9 cellular contexts compared by ENCODE assay signal in the genomic region with DNA sequence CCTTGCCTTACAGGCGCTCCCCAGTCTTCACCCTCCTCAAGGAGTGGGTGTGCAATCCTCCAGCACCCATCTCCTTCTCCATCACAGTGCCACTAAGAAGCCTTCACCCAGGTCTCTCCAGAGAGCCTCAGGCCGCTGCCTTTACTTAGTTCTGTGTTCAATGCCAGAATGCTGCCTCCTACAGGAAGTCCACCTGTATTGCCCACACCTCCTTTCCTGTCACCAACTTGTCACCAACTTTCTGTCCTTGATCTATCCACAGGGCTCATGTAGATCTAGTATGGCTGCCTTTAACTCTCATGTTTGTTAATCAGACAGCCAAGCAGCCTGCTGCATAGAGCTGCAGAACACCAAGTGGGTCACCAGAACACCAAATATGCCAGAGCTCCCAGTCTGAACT. TPM values are rescaled to one million over a fixed set of nuclear protein-coding genes. Genes with fewer than 3 reads are reported as not detected.
A peak's percentile ranks its signal among the peaks of the same experiment; 100 is the strongest.
DNase-seq lines count a peak whose midpoint lies in the region; ATAC-seq and TF ChIP-seq lines count a peak whose summit lies in the region.
"Had no signal": no experiment of that assay in that cellular context is flagged by ENCODE, and none has a peak within 500 bp of the region (broad histone marks: within the 10 kb centered on the region; RNA-seq: fewer than 3 reads in every experiment).

No MANE protein-coding gene starts in this region.

- H3K9me3 Mint-ChIP-seq in activated naive CD4-positive, alpha-beta T cell treated with anti-CD3 and anti-CD28 coated beads for 36 hours = no peaks in the 10 kb centered on the region
- H3K9me3 Mint-ChIP-seq in stimulated activated naive CD8-positive, alpha-beta T cell treated with anti-CD3 and anti-CD28 coated beads, Interleukin-15, Interleukin-2, amounts not matched to agents 100 ng/mL and 50 ng/mL, for 24 hours = no peaks in the 10 kb centered on the region
- H3K9me3 Mint-ChIP-seq: nephron had no signal

- WGBS in psoas muscle, 3 donors = 56 to 77% (median 69%) methylated on average over 2 of the region's 2 CpGs

- H3K4me1 Mint-ChIP-seq in activated naive CD4-positive, alpha-beta T cell treated with anti-CD3 and anti-CD28 coated beads for 36 hours (ENCODE audit: low read depth) = peaks cover 58% of the 10 kb centered on the region
- H3K4me1 Mint-ChIP-seq in stimulated activated naive CD8-positive, alpha-beta T cell treated with anti-CD3 and anti-CD28 coated beads, Interleukin-15, Interleukin-2, amounts not matched to agents 100 ng/mL and 50 ng/mL, for 24 hours (ENCODE audit: low read depth) = peaks cover 78% of the 10 kb centered on the region

- intact Hi-C loops in activated naive CD4-positive, alpha-beta T cell treated with anti-CD3 and anti-CD28 coated beads for 36 hours (cut with micrococcal nuclease) = loop anchor here (1.0 to 5.0 kb wide), 2 partner anchors 17 to 383 kb away; no protein-coding TSS in a partner anchor
- intact Hi-C loops in psoas muscle (cut with DNase I) = no loop called here

- peak overlapping the region; percentile 52 for H3K4me3 Mint-ChIP-seq in activated naive CD4-positive, alpha-beta T cell treated with anti-CD3 and anti-CD28 coated beads for 36 hours
- peak overlapping the region; percentile 78 for H3K4me3 Mint-ChIP-seq in stimulated activated naive CD8-positive, alpha-beta T cell treated with anti-CD3 and anti-CD28 coated beads, Interleukin-15, Interleukin-2, amounts not matched to agents 100 ng/mL and 50 ng/mL, for 24 hours

- H3K4me1 ChIP-seq in psoas muscle = no peaks in the 10 kb centered on the region

- TF ChIP-seq CTCF in epithelial cell of esophagus (IDR thresholded peaks at IDR 0.05; ENCODE audit: insufficient read depth, low read depth, low read length, missing control alignments) (peak; percentile 17), psoas muscle (IDR thresholded peaks at IDR 0.05) (no peak)

- no peaks in the 10 kb centered on the region for H3K27me3 Mint-ChIP-seq in activated naive CD4-positive, alpha-beta T cell treated with anti-CD3 and anti-CD28 coated beads for 36 hours (ENCODE audit: low read depth)
- H3K27me3 Mint-ChIP-seq in stimulated activated naive CD8-positive, alpha-beta T cell treated with anti-CD3 and anti-CD28 coated beads, Interleukin-15, Interleukin-2, amounts not matched to agents 100 ng/mL and 50 ng/mL, for 24 hours = no peaks in the 10 kb centered on the region

- H3K4me3 ChIP-seq in epithelial cell of esophagus (ENCODE audit: low read length) (no peak overlapping the region), psoas muscle (no peak overlapping the region)

- CTCF ChIA-PET in activated naive CD4-positive, alpha-beta T cell treated with anti-CD3 and anti-CD28 coated beads for 36 hours (lab: Charles Lee) = interaction anchor here (2.2 to 19.5 kb wide), 5 partner anchors 10 to 35 kb away, joined by 8 to 618 read pairs (median 78); partner anchors contain the start of genes ATP6V1G2, DDX39B, NCR3 and NFKBIL1

- peak; percentile 84 for DNase-seq in activated naive CD4-positive, alpha-beta T cell treated with anti-CD3 and anti-CD28 coated beads for 36 hours
- DNase-seq in activated naive CD4-positive, alpha-beta T cell (lab: John Stamatoyannopoulos, UW) = no peak
- peak; percentile 73 for DNase-seq in OCI-M1 (lab: John Stamatoyannopoulos, UW)
- no peak for DNase-seq in epithelial cell of esophagus (ENCODE audit: low read depth)
- no peak for DNase-seq in caudate nucleus (lab: John Stamatoyannopoulos, UW)
- no peak for DNase-seq in psoas muscle

- H3K27me3 ChIP-seq in psoas muscle (ENCODE audit: insufficient read depth in 3 of 3, low read length in 2 of 3) = no peaks in the 10 kb centered on the region

- ATAC-seq in psoas muscle = no peak
- no peak for ATAC-seq in GM19452 (IDR thresholded peaks at IDR 0.05; ENCODE audit: unreplicated experiment)

- H3K36me3 Mint-ChIP-seq in activated naive CD4-positive, alpha-beta T cell treated with anti-CD3 and anti-CD28 coated beads for 36 hours (ENCODE audit: low read depth) = peaks cover 15% of the 10 kb centered on the region
- peaks cover 12% of the 10 kb centered on the region for H3K36me3 Mint-ChIP-seq in stimulated activated naive CD8-positive, alpha-beta T cell treated with anti-CD3 and anti-CD28 coated beads, Interleukin-15, Interleukin-2, amounts not matched to agents 100 ng/mL and 50 ng/mL, for 24 hours (ENCODE audit: low read depth)

- H3K27ac ChIP-seq in caudate nucleus (ENCODE audit: low read depth, low read length) = no peak overlapping the region
- no peak overlapping the region for H3K27ac ChIP-seq in psoas muscle

- peak overlapping the region; percentile 91 for H3K27ac Mint-ChIP-seq in activated naive CD4-positive, alpha-beta T cell treated with anti-CD3 and anti-CD28 coated beads for 36 hours
- H3K27ac Mint-ChIP-seq in stimulated activated naive CD8-positive, alpha-beta T cell treated with anti-CD3 and anti-CD28 coated beads, Interleukin-15, Interleukin-2, amounts not matched to agents 100 ng/mL and 50 ng/mL, for 24 hours = peak overlapping the region; percentile 93

- H3K9me3 ChIP-seq in psoas muscle = no peaks in the 10 kb centered on the region

- no peaks in the 10 kb centered on the region for H3K36me3 ChIP-seq in psoas muscle (ENCODE audit: insufficient read depth in 1 of 2, low read depth in 1 of 2)

RNA-seq across cellular contexts. Expression of gene LST1, which starts 0.5 kb away (rescaled TPM):
- total RNA-seq in activated naive CD4-positive, alpha-beta T cell treated with anti-CD3 and anti-CD28 coated beads for 36 hours = 10 to 100 TPM; 11.5 to 12.5 TPM
- total RNA-seq in psoas muscle = 1 to 10 TPM; 1.8 to 5.6 (median 3.1) TPM
- polyA plus RNA-seq in psoas muscle = 1 to 10 TPM; 1.2 to 1.8 (median 1.7) TPM

RNA-seq across cellular contexts. Expression of gene LTB, which starts 3.3 kb away (rescaled TPM):
- total RNA-seq in activated naive CD4-positive, alpha-beta T cell treated with anti-CD3 and anti-CD28 coated beads for 36 hours = 10 to 100 TPM; 50.5 to 52.3 TPM
- under 1 TPM; 0.69 to 0.79 (median 0.74) TPM for total RNA-seq in psoas muscle
- 1 to 10 TPM in 1 of 3 donors, under 1 TPM in 2; 0.08 to 1.0 (median 0.17) TPM for polyA plus RNA-seq in psoas muscle

RNA-seq across cellular contexts. Expression of gene NCR3, which starts 7.3 kb away (rescaled TPM):
- 1 to 10 TPM; 2.8 TPM for total RNA-seq in activated naive CD4-positive, alpha-beta T cell treated with anti-CD3 and anti-CD28 coated beads for 36 hours
- total RNA-seq in psoas muscle = not detected
- polyA plus RNA-seq in psoas muscle = under 1 TPM in 2 of 3 donors, not detected in 1; 0.08 to 0.20 TPM

RNA-seq across cellular contexts. Expression of gene TNF, which starts 10.2 kb away (rescaled TPM):
- total RNA-seq in activated naive CD4-positive, alpha-beta T cell treated with anti-CD3 and anti-CD28 coated beads for 36 hours = 10 to 100 TPM; 31.6 to 33.2 TPM
- under 1 TPM in 3 of 4 donors, not detected in 1; 0.34 to 0.81 (median 0.61) TPM for total RNA-seq in psoas muscle
- under 1 TPM in 2 of 3 donors, not detected in 1; 0.09 TPM for polyA plus RNA-seq in psoas muscle

RNA-seq across cellular contexts. Expression of gene LTA, which starts 13.4 kb away (rescaled TPM):
- total RNA-seq in activated naive CD4-positive, alpha-beta T cell treated with anti-CD3 and anti-CD28 coated beads for 36 hours = 100 to 1,000 TPM; 165 to 173 TPM
- total RNA-seq in psoas muscle = not detected
- polyA plus RNA-seq in psoas muscle = under 1 TPM in 2 of 3 donors, not detected in 1; 0.05 to 0.10 TPM

Comparison
In these comparisons a context has a peak if more than half of its experiments do, and no peak if none do; other contexts are left out.
1. DNase-seq: peak in activated naive CD4-positive, alpha-beta T cell treated with anti-CD3 and anti-CD28 coated beads for 36 hours (single experiment) and OCI-M1 (single experiment); none in activated naive CD4-positive, alpha-beta T cell (0 of 4), epithelial cell of esophagus (single experiment), caudate nucleus (0 of 61) and psoas muscle (0 of 2).
2. RNA of gene LTB, which starts 3.3 kb away (total RNA-seq): 50.5 to 52.3 TPM in activated naive CD4-positive, alpha-beta T cell treated with anti-CD3 and anti-CD28 coated beads for 36 hours; 0.69 to 0.79 TPM in psoas muscle; every median in the first group is over 10 times any median in the second.